In genomic region chr7:118175751-118176150, GRCh38 we compare ENCODE assay signal across 14 cellular contexts. TPM values are rescaled to one million over a fixed set of nuclear protein-coding genes. Genes with fewer than 3 reads are reported as not detected.
DNase-seq lines count a peak whose midpoint lies in the region; ATAC-seq and TF ChIP-seq lines count a peak whose summit lies in the region.
"Had no signal": no experiment of that assay in that cellular context is flagged by ENCODE, and none has a peak within 500 bp of the region (broad histone marks: within the 10 kb centered on the region; RNA-seq: fewer than 3 reads in every experiment).

No MANE protein-coding gene starts in this region.

- DNase-seq in cardiac muscle cell (ENCODE audit: low read depth in 1 of 2, low spot score in 1 of 2) (no peak), right cardiac atrium (no peak), DMS79 treated with DMSO at 0.1 percent for 48 hours (lab: John Stamatoyannopoulos, UW) (peak; percentile 91), epithelial cell of esophagus (ENCODE audit: low read depth) (peak; percentile 33), A673 (ENCODE audit: low spot score) (no peak), T-helper 1 cell (no peak)
- DNase-seq: AML-193; Calu3; CD8-positive, alpha-beta T cell; GM23248 had no signal

- H3K27me3 ChIP-seq in cardiac muscle cell (no peaks in the 10 kb centered on the region), right cardiac atrium (ENCODE audit: control insufficient read depth, insufficient read depth) (no peaks in the 10 kb centered on the region), A673 (replicated peaks; ENCODE audit: insufficient read depth, low read depth, low read length, poor library complexity) (no peaks in the 10 kb centered on the region)

- BruUV-seq in A673 (replicated peaks; lab: Mats Ljungman, UMichigan), result no TSS peak

- CTCF ChIA-PET in A673 (lab: Charles Lee), result no interaction called here

- H3K9me3 ChIP-seq in cardiac muscle cell (ENCODE audit: low read depth) (no peaks in the 10 kb centered on the region), right cardiac atrium (ENCODE audit: control insufficient read depth, low read length) (no peaks in the 10 kb centered on the region), A673 (ENCODE audit: low read depth, low read length, poor library complexity, severe bottlenecking) (no peaks in the 10 kb centered on the region)
- H3K9me3 ChIP-seq: HAP-1 had no signal

- ATAC-seq in right cardiac atrium (no peak), HG03175 (IDR thresholded peaks at IDR 0.05; ENCODE audit: unreplicated experiment) (no peak)
- ATAC-seq: CD8-positive, alpha-beta T cell had no signal

- POLR2A ChIA-PET in A673 (lab: Charles Lee; ENCODE audit: low non-redundant PET), result no interaction called here

- TF ChIP-seq CTCF in cardiac muscle cell (IDR thresholded peaks at IDR 0.05; ENCODE audit: low read depth, low read length), result no peak
- TF ChIP-seq CTCF in epithelial cell of esophagus (IDR thresholded peaks at IDR 0.05; ENCODE audit: insufficient read depth, low read depth, low read length, missing control alignments), result no peak
- TF ChIP-seq CTCF in A673 (conservative IDR thresholded peaks at IDR 0.05; ENCODE audit: low read depth, low read length), result no peak

- no peaks in the 10 kb centered on the region for H3K36me3 ChIP-seq in cardiac muscle cell
- H3K36me3 ChIP-seq in A673 (ENCODE audit: insufficient read depth, low read length, poor library complexity, severe bottlenecking), result no peaks in the 10 kb centered on the region
- H3K36me3 ChIP-seq: HAP-1 had no signal

- H3K4me3 ChIP-seq in cardiac muscle cell, result no peak overlapping the region
- H3K4me3 ChIP-seq in right cardiac atrium (ENCODE audit: low read length), result no peak overlapping the region
- no peak overlapping the region for H3K4me3 ChIP-seq in epithelial cell of esophagus (ENCODE audit: low read length)
- H3K4me3 ChIP-seq in A673 (ENCODE audit: low read depth, low read length, poor library complexity, severe bottlenecking), result no peak overlapping the region
- H3K4me3 ChIP-seq: GM23248, HAP-1 had no signal

- intact Hi-C loops in right cardiac atrium (cut with DNase I), result no loop called here
- intact Hi-C loops in A673 (cut with micrococcal nuclease; ENCODE audit: unreplicated experiment), result no loop called here

- H3K4me1 ChIP-seq in cardiac muscle cell (ENCODE audit: low read depth) (peaks cover 9% of the 10 kb centered on the region), right cardiac atrium (ENCODE audit: control insufficient read depth, insufficient read depth, low read length) (no peaks in the 10 kb centered on the region), A673 (ENCODE audit: insufficient read depth, low read length, poor library complexity, severe bottlenecking) (no peaks in the 10 kb centered on the region)
- H3K4me1 ChIP-seq: HAP-1 had no signal

- H3K27ac ChIP-seq in cardiac muscle cell (peak overlapping the region; percentile 65), right cardiac atrium (ENCODE audit: low read length) (no peak overlapping the region), A673 (ENCODE audit: low read depth, low read length, poor library complexity, severe bottlenecking) (no peak overlapping the region)
- H3K27ac ChIP-seq: GM23248, HL-60 had no signal

- WGBS in right cardiac atrium, result 32% methylated on average over 2 of the region's 2 CpGs

RNA-seq across cellular contexts. Expression of gene LSM8, which starts 8.2 kb away (rescaled TPM):
- total RNA-seq in cardiac muscle cell, result 48.2 and 94.2 TPM in 2 replicates
- polyA plus RNA-seq in cardiac muscle cell, result 81.8 and 84.5 TPM in 2 replicates
- total RNA-seq in right cardiac atrium, result 10 to 100 TPM; 16.6 to 24.4 (median 18.9) TPM
- polyA plus RNA-seq in right cardiac atrium, result 23.4 TPM
- total RNA-seq in A673 (2021), result 54.0 and 56.7 TPM in 2 replicates

RNA-seq across cellular contexts. Expression of gene ANKRD7, which starts 48.8 kb away (rescaled TPM):
- total RNA-seq in cardiac muscle cell (0.80 TPM in 1 of 2 replicates, not detected in the other), right cardiac atrium (1 to 10 TPM in 3 of 4 donors, under 1 TPM in 1; 0.94 to 2.4 (median 2.0) TPM), A673 (2021) (3.9 and 4.2 TPM in 2 replicates)
- polyA plus RNA-seq in cardiac muscle cell (not detected in 2 replicates), right cardiac atrium (1.1 TPM)
- total RNA-seq: CD8-positive, alpha-beta T cell; GM23248 had no signal
- polyA plus RNA-seq: BJ had no signal

Comparison
In these comparisons a context has a peak if more than half of its experiments do, and no peak if none do; other contexts are left out.
1. DNase-seq: peak in DMS79 treated with DMSO at 0.1 percent for 48 hours (single experiment) and epithelial cell of esophagus (single experiment); none in cardiac muscle cell (0 of 2), right cardiac atrium (0 of 3), A673 (single experiment) and T-helper 1 cell (0 of 5).